In genomic region chr15:81575436-81576123, GRCh38 we compare ENCODE assay signal across 13 cellular contexts.
A peak's percentile ranks its signal among the peaks of the same experiment; 100 is the strongest.
DNase-seq lines count a peak whose midpoint lies in the region; ATAC-seq and TF ChIP-seq lines count a peak whose summit lies in the region.
"Had no signal": no experiment of that assay in that cellular context is flagged by ENCODE, and none has a peak within 500 bp of the region (broad histone marks: within the 10 kb centered on the region; RNA-seq: fewer than 3 reads in every experiment).

No MANE protein-coding gene starts in this region.

- no peaks in the 10 kb centered on the region for H3K36me3 ChIP-seq in RWPE2 (ENCODE audit: low read depth)
- H3K36me3 ChIP-seq: adrenal gland had no signal

- TF ChIP-seq CTCF in RWPE2 (IDR thresholded peaks at IDR 0.05; ENCODE audit: poor library complexity, severe bottlenecking) = no peak

- H3K27ac ChIP-seq in RWPE2 (ENCODE audit: poor library complexity, severe bottlenecking) = no peak overlapping the region
- H3K27ac ChIP-seq: adrenal gland had no signal

- ATAC-seq in RWPE2 (ENCODE audit: low read depth) (peak; percentile 41; the same call in 2 of the 3 replicates), left lobe of liver (peak; percentile 82), GM18858 (IDR thresholded peaks at IDR 0.05; ENCODE audit: unreplicated experiment) (no peak), GM21528 (IDR thresholded peaks at IDR 0.05; ENCODE audit: low FRiP score, unreplicated experiment) (no peak)
- ATAC-seq: left colon had no signal

- peak; percentile 42 for DNase-seq in DMS153 treated with DMSO at 0.1 percent for 48 hours (lab: John Stamatoyannopoulos, UW; ENCODE audit: unreplicated experiment)
- peak; percentile 29 to 48 for DNase-seq in NCI-H187 (lab: John Stamatoyannopoulos, UW)
- no peak for DNase-seq in RWPE2 (ENCODE audit: low spot score)
- peak; percentile 79 for DNase-seq in left lobe of liver (ENCODE audit: low spot score)
- DNase-seq in effector CD4-positive, alpha-beta T cell = no peak
- no peak for DNase-seq in NCI-H1048 (lab: John Stamatoyannopoulos, UW)
- DNase-seq: activated CD8-positive, alpha-beta memory T cell treated with anti-CD3 and anti-CD28 coated beads, Interleukin-2, amount 50 U/mL, for 4 hours; adrenal gland; AML-193; left colon; NCI-H1694 treated with DMSO at 0.1 percent for 48 hours had no signal

- no peaks in the 10 kb centered on the region for H3K9me3 ChIP-seq in RWPE2 (ENCODE audit: severe bottlenecking)

- no peaks in the 10 kb centered on the region for H3K4me1 ChIP-seq in RWPE2 (ENCODE audit: insufficient read depth, poor library complexity, severe bottlenecking)
- H3K4me1 ChIP-seq: adrenal gland had no signal

- peaks cover 10% of the 10 kb centered on the region for H3K27me3 ChIP-seq in RWPE2 (ENCODE audit: insufficient read depth, poor library complexity, severe bottlenecking)

- no peak overlapping the region for H3K4me3 ChIP-seq in RWPE2 (ENCODE audit: severe bottlenecking)
- H3K4me3 ChIP-seq: adrenal gland had no signal

Comparison
In these comparisons a context has a peak if more than half of its experiments do, and no peak if none do; other contexts are left out.
1. DNase-seq: peak in DMS153 treated with DMSO at 0.1 percent for 48 hours (single experiment), NCI-H187 (2 of 2) and left lobe of liver (single experiment); none in RWPE2 (single experiment), effector CD4-positive, alpha-beta T cell (single experiment) and NCI-H1048 (single experiment).
2. ATAC-seq: peak in RWPE2 (single experiment) and left lobe of liver (single experiment); none in GM18858 (single experiment) and GM21528 (single experiment).